ENCODE assay signal across 1 cellular context in the genomic region with DNA sequence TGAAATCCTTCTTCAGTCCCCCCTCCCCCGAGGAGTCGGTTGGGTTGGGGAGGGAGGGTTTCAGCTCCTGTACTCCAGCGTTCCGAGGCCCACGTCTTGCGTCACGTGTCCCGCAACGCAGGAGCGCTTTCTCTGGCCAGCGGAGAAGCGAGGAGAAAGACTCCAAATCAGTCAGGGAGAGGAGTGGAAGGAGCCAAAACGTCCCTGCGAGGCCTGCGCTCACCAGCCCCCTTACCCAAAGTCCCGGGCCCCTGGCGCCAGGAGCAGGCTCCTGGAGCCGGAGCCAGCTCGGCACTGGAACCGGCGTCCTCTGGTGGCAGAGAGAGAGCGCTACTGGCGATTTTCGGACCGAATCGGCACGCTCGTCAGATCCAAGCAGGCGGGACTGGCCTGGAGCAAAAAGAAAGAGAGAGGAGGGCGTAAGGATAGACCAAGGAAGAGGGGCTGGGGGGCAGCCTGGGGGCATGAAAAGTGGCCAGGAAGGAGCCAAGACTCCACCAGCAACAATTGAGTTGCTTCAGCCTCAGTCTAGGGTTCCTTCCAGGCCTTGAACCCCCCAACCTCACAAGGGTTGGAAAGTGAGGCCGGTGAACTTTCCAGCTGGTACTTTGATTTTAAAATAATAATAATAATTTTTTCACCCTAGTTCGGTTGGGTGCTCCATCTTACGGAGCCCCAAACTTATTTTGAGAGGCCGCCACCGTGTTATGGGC.
TF ChIP-seq lines count a peak whose summit lies in the region.

TSS of gene GNAS (plus strand) at position 158 of the 713 bp plus-strand sequence.

TF ChIP-seq in GM12878, 131 proteins besides CTCF, POLR2A, EP300 and RAD21 (continued from another document):
- TF ChIP-seq, protein P1, sequence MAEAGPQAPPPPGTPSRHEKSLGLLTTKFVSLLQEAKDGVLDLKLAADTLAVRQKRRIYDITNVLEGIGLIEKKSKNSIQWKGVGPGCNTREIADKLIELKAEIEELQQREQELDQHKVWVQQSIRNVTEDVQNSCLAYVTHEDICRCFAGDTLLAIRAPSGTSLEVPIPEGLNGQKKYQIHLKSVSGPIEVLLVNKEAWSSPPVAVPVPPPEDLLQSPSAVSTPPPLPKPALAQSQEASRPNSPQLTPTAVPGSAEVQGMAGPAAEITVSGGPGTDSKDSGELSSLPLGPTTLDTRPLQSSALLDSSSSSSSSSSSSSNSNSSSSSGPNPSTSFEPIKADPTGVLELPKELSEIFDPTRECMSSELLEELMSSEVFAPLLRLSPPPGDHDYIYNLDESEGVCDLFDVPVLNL (IDR thresholded peaks at IDR 0.05; ENCODE audit: low read depth, low read length): no peak
- TF ChIP-seq ATF3 (IDR thresholded peaks at IDR 0.05; ENCODE audit: borderline replicate concordance, extremely low read depth, low read depth, low read length) (peak; percentile 44; the same call in 1 of the 2 replicates), BHLHE40 (IDR thresholded peaks at IDR 0.05; ENCODE audit: borderline replicate concordance in 1 of 2, low read depth in 2 of 2, low read length in 1 of 2) (peak in 1 of 2 experiments; percentile 33; a peak in 1 of 4 replicates), CBX5 (IDR thresholded peaks at IDR 0.05; ENCODE audit: low read depth) (no peak), CHD4 (IDR thresholded peaks at IDR 0.05) (no peak), IKZF1 (conservative IDR thresholded peaks at IDR 0.05) (0 out of 2 replicates have a peak, but pooled peaks have one; percentile 19), EED (IDR thresholded peaks at IDR 0.05; ENCODE audit: low read depth) (no peak), RAD51 (IDR thresholded peaks at IDR 0.05) (0 out of 2 replicates have a peak, but pooled peaks have one; percentile 26), SMC3 (IDR thresholded peaks at IDR 0.05; ENCODE audit: borderline replicate concordance, low read length) (peak; percentile 60), ZNF384 (IDR thresholded peaks at IDR 0.05; ENCODE audit: borderline replicate concordance, low read depth, low read length) (no peak)
